Comparison of ENCODE assay signal across 8 cellular contexts in genomic region chr5:165871279-165871678, GRCh38.
"Had no signal": no experiment of that assay in that cellular context is flagged by ENCODE, and none has a peak within 500 bp of the region (broad histone marks: within the 10 kb centered on the region; RNA-seq: fewer than 3 reads in every experiment).

No MANE protein-coding gene starts in this region.

- H3K27ac Mint-ChIP-seq: HFFc6 had no signal

- ATAC-seq: HCT116, K562 had no signal

- H3K9me3 ChIP-seq: HAP-1 had no signal

- H3K4me1 ChIP-seq: HAP-1 had no signal

- H3K4me3 Mint-ChIP-seq: HFFc6 had no signal

- H3K36me3 ChIP-seq: HAP-1 had no signal

- H3K4me3 ChIP-seq: GM23248, HAP-1, K562 had no signal

- H3K9ac ChIP-seq: GM23248 had no signal

- H3K27ac ChIP-seq: GM23248, HL-60 had no signal

- DNase-seq: GM23248, H7, HFFc6, IMR-90 had no signal

- H2AFZ ChIP-seq: GM23248 had no signal
